In the genomic region with DNA sequence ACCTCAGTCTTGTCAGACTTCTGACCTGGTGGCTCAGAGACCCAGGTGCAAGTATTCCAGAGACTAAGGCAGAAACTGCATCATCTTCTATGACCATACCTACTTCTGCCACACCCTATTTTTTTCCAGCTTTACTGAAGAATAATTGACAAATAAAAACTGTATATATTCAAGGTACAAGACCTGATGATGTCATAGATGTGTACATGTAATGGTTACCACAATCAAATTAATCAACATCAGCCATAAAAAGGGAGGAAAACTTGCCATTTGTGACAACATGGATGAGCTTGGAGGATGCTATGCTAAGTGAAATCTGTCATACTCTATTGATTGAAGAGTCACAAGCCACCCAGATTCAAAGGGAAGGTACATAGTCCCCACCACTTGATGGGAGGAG, we compare ENCODE assay signal across 7 cellular contexts.
"Had no signal": no experiment of that assay in that cellular context is flagged by ENCODE, and none has a peak within 500 bp of the region (broad histone marks: within the 10 kb centered on the region; RNA-seq: fewer than 3 reads in every experiment).

No MANE protein-coding gene starts in this region.

- H3K4me3 ChIP-seq: K562 had no signal

- DNase-seq: IMR-90, KBM-7, KG1 had no signal

- H3K27ac ChIP-seq: HL-60, KMS-11 had no signal

- H3K4me2 ChIP-seq: KMS-11 had no signal

- FAIRE-seq: HTR-8/SVneo, K562 had no signal

- ATAC-seq: K562 had no signal

- H3K9ac ChIP-seq: KMS-11 had no signal
